14 cellular contexts compared by ENCODE assay signal in the genomic region with DNA sequence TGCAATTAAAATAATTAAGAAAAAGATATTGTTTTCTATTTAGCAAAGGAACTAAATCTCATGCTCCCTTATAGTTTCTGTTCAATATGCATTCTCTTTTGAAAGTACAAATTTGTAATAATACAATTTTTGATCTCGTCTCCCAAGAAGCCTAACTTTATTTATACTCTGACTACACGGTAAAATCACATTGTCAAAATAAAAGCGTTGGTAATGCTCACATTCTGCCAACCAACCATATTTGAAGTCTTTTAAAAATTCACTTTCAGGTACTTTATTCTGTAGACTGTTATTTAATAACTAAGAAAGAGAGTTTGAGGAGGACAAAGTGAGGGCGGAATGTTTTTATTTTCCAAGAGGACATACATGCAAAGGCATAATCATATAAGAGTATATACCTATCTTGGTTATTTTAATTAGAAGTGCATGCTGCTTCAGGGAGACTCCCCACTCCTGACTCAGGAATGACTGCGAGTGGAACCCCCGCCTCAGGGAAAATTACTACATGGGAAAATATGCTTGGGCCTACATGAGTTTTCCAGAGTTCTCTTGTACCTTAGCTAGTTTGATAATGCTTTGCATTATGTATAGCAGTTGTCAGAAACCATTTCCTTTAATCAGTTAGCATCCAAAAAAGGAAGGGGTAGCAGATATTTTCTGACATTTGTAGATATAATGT. TPM values are rescaled to one million over a fixed set of nuclear protein-coding genes. Genes with fewer than 3 reads are reported as not detected.
DNase-seq lines count a peak whose midpoint lies in the region; ATAC-seq, FAIRE-seq and TF ChIP-seq lines count a peak whose summit lies in the region.
"Had no signal": no experiment of that assay in that cellular context is flagged by ENCODE, and none has a peak within 500 bp of the region (broad histone marks: within the 10 kb centered on the region; RNA-seq: fewer than 3 reads in every experiment).

No MANE protein-coding gene starts in this region.

- no peak overlapping the region for H3K4me3 ChIP-seq in DND-41 (ENCODE audit: low read depth in 1 of 2, low read length in 2 of 2)
- H3K4me3 ChIP-seq in Loucy (ENCODE audit: low read length, poor library complexity, severe bottlenecking), result no peak overlapping the region
- H3K4me3 ChIP-seq in GM12878, result no peak overlapping the region
- H3K4me3 ChIP-seq in neutrophil (ENCODE audit: low read depth in 1 of 2, low read length in 1 of 2), result no peak overlapping the region
- H3K4me3 ChIP-seq: lower lobe of right lung, prostate gland had no signal

- peaks cover 76% of the 10 kb centered on the region for H4K20me1 ChIP-seq in DND-41 (ENCODE audit: insufficient read depth, low read length)
- peaks cover 95% of the 10 kb centered on the region for H4K20me1 ChIP-seq in Loucy (ENCODE audit: insufficient read depth, low read length, poor library complexity, severe bottlenecking)
- no peaks in the 10 kb centered on the region; the same call in none of the 2 replicates for H4K20me1 ChIP-seq in GM12878 (ENCODE audit: control insufficient read depth, insufficient read depth)

- RAD21 ChIA-PET in GM12878 (lab: Charles Lee; ENCODE audit: unreplicated experiment), result no interaction called here

- 61% methylated on average over 6 of the region's 6 CpGs for WGBS in GM12878 (ENCODE audit: insufficient coverage, insufficient replicate concordance, low lambda C conversion rate, missing lambda C conversion rate)

- no peak overlapping the region for H3K9ac ChIP-seq in DND-41 (ENCODE audit: low read depth, low read length)
- no peak overlapping the region for H3K9ac ChIP-seq in Loucy (ENCODE audit: low read depth, low read length, poor library complexity, severe bottlenecking)
- H3K9ac ChIP-seq in GM12878 (ENCODE audit: control insufficient read depth, insufficient read depth, low read length), result no peak overlapping the region

- ATAC-seq in DND-41 (ENCODE audit: insufficient read depth, low read depth) (no peak), GM12878 (no peak), HG03378 (IDR thresholded peaks at IDR 0.05; ENCODE audit: unreplicated experiment) (no peak), GM18505 (IDR thresholded peaks at IDR 0.05; ENCODE audit: unreplicated experiment) (no peak)
- ATAC-seq: lower lobe of right lung had no signal

- intact Hi-C loops in GM12878 (cut with micrococcal nuclease; ENCODE audit: unreplicated experiment), result no loop called here

- H3K27me3 ChIP-seq in DND-41 (ENCODE audit: insufficient read depth, low read length, poor library complexity) (no peaks in the 10 kb centered on the region), Loucy (ENCODE audit: insufficient read depth, low read length, poor library complexity, severe bottlenecking) (no peaks in the 10 kb centered on the region), GM12878 (replicated peaks in 1 of 2; ENCODE audit: control insufficient read depth in 2 of 2, insufficient read depth in 2 of 2, low read length in 1 of 2) (no peaks in the 10 kb centered on the region), neutrophil (no peaks in the 10 kb centered on the region)

- in situ Hi-C loops in GM12878 (cut with MboI), result no loop called here

- H3K9me3 ChIP-seq in DND-41 (ENCODE audit: insufficient read depth, low read length, severe bottlenecking) (no peaks in the 10 kb centered on the region), Loucy (ENCODE audit: insufficient read depth, low read depth, low read length) (no peaks in the 10 kb centered on the region), GM12878 (replicated peaks; ENCODE audit: control insufficient read depth, insufficient read depth, low read length) (peaks cover 9% of the 10 kb centered on the region), neutrophil (no peaks in the 10 kb centered on the region)
- H3K9me3 ChIP-seq: Caco-2, lower lobe of right lung, prostate gland had no signal

- TF ChIP-seq CTCF in DND-41 (IDR thresholded peaks at IDR 0.05; ENCODE audit: borderline replicate concordance, extremely low read depth, low read length, poor library complexity, severe bottlenecking) (no peak), Loucy (conservative IDR thresholded peaks at IDR 0.05; ENCODE audit: low read length) (no peak), GM12878 (IDR thresholded peaks at IDR 0.05 in 2 of 3, conservative IDR thresholded peaks at IDR 0.05 in 1 of 3; ENCODE audit: control insufficient read depth in 2 of 3, extremely low read depth in 1 of 3, insufficient read depth in 1 of 3, low read depth in 3 of 3, low read length in 3 of 3) (no peak), neutrophil (IDR thresholded peaks at IDR 0.05) (no peak)

- peaks cover 77% of the 10 kb centered on the region for H3K4me1 ChIP-seq in DND-41 (ENCODE audit: insufficient read depth, low read length)
- H3K4me1 ChIP-seq in Loucy (ENCODE audit: insufficient read depth, low read length, poor library complexity, severe bottlenecking), result peaks cover 77% of the 10 kb centered on the region
- H3K4me1 ChIP-seq in GM12878 (ENCODE audit: control insufficient read depth, insufficient read depth, low read length), result peaks cover 15% of the 10 kb centered on the region
- H3K4me1 ChIP-seq in neutrophil (ENCODE audit: control insufficient read depth in 1 of 2, insufficient read depth in 1 of 2, low read depth in 1 of 2, low read length in 1 of 2), result peaks cover 24 to 76% of the 10 kb centered on the region in 2 experiments
- H3K4me1 ChIP-seq: prostate gland had no signal

- H3K4me2 ChIP-seq in DND-41 (ENCODE audit: insufficient read depth, low read length) (0 out of 2 replicates have a peak overlapping the region, but pooled peaks have one; percentile 2), Loucy (ENCODE audit: low read depth, low read length, poor library complexity, severe bottlenecking) (peak overlapping the region; percentile 32), GM12878 (ENCODE audit: control insufficient read depth, insufficient read depth) (no peak overlapping the region)

- CTCF ChIA-PET in GM12878 (lab: Yijun Ruan, JAX), result interaction anchor here (0.9 kb wide), 1 partner anchor 12 kb away, joined by 5 read pairs; no protein-coding TSS in a partner anchor

- no TSS peak for BruUV-seq in GM12878 (replicated peaks; lab: Mats Ljungman, UMichigan)

- peaks cover 11% of the 10 kb centered on the region; the same call in 1 of the 2 replicates for H3F3A ChIP-seq in Loucy (ENCODE audit: low read depth)

- SMC1A ChIA-PET in GM12878 (lab: Charles Lee; ENCODE audit: uncharacterized antibody, unreplicated experiment), result interaction anchor here (1.1 to 10.3 kb wide), 8 partner anchors 9 to 104 kb away, joined by 3 to 115 read pairs (median 3); partner anchors contain the start of gene MBNL1

- peaks cover 97% of the 10 kb centered on the region for H3K79me2 ChIP-seq in DND-41 (ENCODE audit: insufficient read depth, low read length)
- H3K79me2 ChIP-seq in Loucy (ENCODE audit: insufficient read depth, low read length), result peaks cover 97% of the 10 kb centered on the region
- peaks cover 94% of the 10 kb centered on the region for H3K79me2 ChIP-seq in GM12878 (ENCODE audit: control insufficient read depth, insufficient read depth, low read length)

- TF ChIP-seq POLR2A in GM12878 (IDR thresholded peaks at IDR 0.05; ENCODE audit: low read depth, low read length) (no peak), GM18505 (IDR thresholded peaks at IDR 0.05; ENCODE audit: borderline replicate concordance, extremely low read depth, insufficient read depth, insufficient read length) (no peak)

- H3K9me2 ChIP-seq in Loucy (replicated peaks; ENCODE audit: low read depth, low read length), result no peaks in the 10 kb centered on the region

- FAIRE-seq in GM12878 (lab: Jason Lieb, UNC), result no peak
- FAIRE-seq: frontal cortex had no signal

- H2AFZ ChIP-seq in DND-41 (ENCODE audit: low read depth, low read length), result no peak overlapping the region
- H2AFZ ChIP-seq in Loucy (ENCODE audit: low read length), result no peak overlapping the region
- H2AFZ ChIP-seq in GM12878 (ENCODE audit: control insufficient read depth, low read depth, low read length), result no peak overlapping the region

- no peak for TF ChIP-seq RAD21 in GM12878 (IDR thresholded peaks at IDR 0.05; ENCODE audit: insufficient read depth, low read depth, low read length)

- H3K36me3 ChIP-seq in DND-41 (ENCODE audit: insufficient read depth, low read length), result peaks cover 7% of the 10 kb centered on the region
- no peaks in the 10 kb centered on the region for H3K36me3 ChIP-seq in Loucy (ENCODE audit: insufficient read depth, low read length)
- H3K36me3 ChIP-seq in GM12878 (ENCODE audit: control insufficient read depth in 2 of 2, insufficient read depth in 2 of 2, low read length in 1 of 2), result peaks cover 0 to 10% of the 10 kb centered on the region in 2 experiments; a peak in 2 of 4 replicates
- H3K36me3 ChIP-seq in neutrophil, result no peaks in the 10 kb centered on the region
- H3K36me3 ChIP-seq: prostate gland had no signal

- POLR2A ChIA-PET in GM12878 (lab: Charles Lee), result no interaction called here

- DNase-seq in DND-41 (no peak), GM12878 (ENCODE audit: low read depth, low spot score) (no peak)
- DNase-seq in activated CD4-positive, CD25-positive, alpha-beta regulatory T cell treated with anti-CD3 and anti-CD28 coated beads, Interleukin-2, amount 50 U/mL, for 72 hours, result no peak
- DNase-seq in stimulated activated CD4-positive, alpha-beta T cell treated with anti-CD3 and anti-CD28 coated beads, Interleukin-4, amount 100 ng/mL, for 4 hours, result no peak
- DNase-seq: Caco-2, lower lobe of right lung, NCI-H1417, NCI-H69 had no signal

- no peak for TF ChIP-seq EP300 in GM12878 (IDR thresholded peaks at IDR 0.05; ENCODE audit: borderline replicate concordance in 1 of 2, control insufficient read depth in 1 of 2, low read depth in 2 of 2, low read length in 2 of 2)

- H3K27ac ChIP-seq in DND-41 (ENCODE audit: low read length) (no peak overlapping the region), GM12878 (ENCODE audit: control insufficient read depth, insufficient read depth) (no peak overlapping the region), neutrophil (peak overlapping the region; percentile 35)
- H3K27ac ChIP-seq: lower lobe of right lung, prostate gland had no signal

RNA-seq across cellular contexts. Expression of gene MBNL1, which starts 19.3 kb away (rescaled TPM):
- 485 and 489 TPM in 2 replicates for total RNA-seq in GM12878 (2013; cell fraction: nucleolus; rRNA removed)
- 337 and 351 TPM in 2 replicates for total RNA-seq in GM12878 (2014; rRNA removed)
- 218 TPM in 2 replicates for total RNA-seq in GM12878 (2014; rRNA removed; fragmentation: Illumina TruSeq; extraction: Trizol)
- 239 and 247 TPM in 2 replicates for total RNA-seq in GM12878 (2021)
- 64.8 TPM for polyA plus RNA-seq in GM12878 (2011; ENCODE audit: low read depth)
- polyA plus RNA-seq in GM12878 (2011; rRNA removed), result 80.9 and 82.1 TPM in 2 replicates
- 104 and 129 TPM in 2 replicates for polyA plus RNA-seq in GM12878 (2011; cell fraction: cytosol; rRNA removed)
- 52.1 and 62.2 TPM in 2 replicates for polyA plus RNA-seq in GM12878 (2011; cell fraction: nucleus; rRNA removed)
- polyA plus RNA-seq in GM12878 (2012), result 94.4 and 94.6 TPM in 2 replicates
- 200 and 216 TPM in 2 replicates for polyA plus RNA-seq in GM12878 (2014; fragmentation: Illumina TruSeq; extraction: Trizol)
- 10 to 100 TPM; 59.6 to 73.3 TPM for polyA plus RNA-seq in GM12878 (2014; fragmentation: Nextera tagmentation; extraction: Ambion mirVana)
- polyA plus RNA-seq in GM12878 (2014; rRNA removed), result 132 and 143 TPM in 2 replicates
- polyA plus RNA-seq in GM12878 (2016; fragmentation: Nextera tagmentation; extraction: Ambion mirVana), result 100 to 1,000 TPM; 141 to 146 TPM
- polyA minus RNA-seq in GM12878 (2011; rRNA and poly(A)+ RNA removed), result 286 and 329 TPM in 2 replicates
- polyA minus RNA-seq in GM12878 (2011; cell fraction: cytosol; rRNA and poly(A)+ RNA removed), result 138 and 193 TPM in 2 replicates
- 137 and 215 TPM in 2 replicates for polyA minus RNA-seq in GM12878 (2011; cell fraction: nucleus; rRNA and poly(A)+ RNA removed)
